Comparison of ENCODE assay signal across 26 cellular contexts in genomic region chr3:110227987-110228386, GRCh38.
"Had no signal": no experiment of that assay in that cellular context is flagged by ENCODE, and none has a peak within 500 bp of the region (broad histone marks: within the 10 kb centered on the region; RNA-seq: fewer than 3 reads in every experiment).

No MANE protein-coding gene starts in this region.

- H3K9me3 Mint-ChIP-seq: activated CD8-positive, alpha-beta T cell treated with anti-CD3 and anti-CD28 coated beads for 36 hours; activated naive CD4-positive, alpha-beta T cell treated with anti-CD3 and anti-CD28 coated beads, Interleukin-2, amount 50 U/mL, for 24 hours; activated T-helper 1 cell treated with anti-CD3 and anti-CD28 coated beads, Interleukin-12 subunit alpha, Interleukin-12 subunit beta, Interleukin-2, Interleukin-4 antibody, amounts not matched to agents 30 ng/mL and 10 ng/mL and 1 ng/mL, durations not matched to agents 14 hours and 24 hours and 36 hours; effector memory CD8-positive, alpha-beta T cell; stimulated activated naive CD8-positive, alpha-beta T cell treated with anti-CD3 and anti-CD28 coated beads, Interleukin-15, amount 100 ng/mL, for 72 hours had no signal

- H3K4me3 Mint-ChIP-seq: activated CD4-positive, alpha-beta T cell treated with anti-CD3 and anti-CD28 coated beads, Interleukin-2, amount 10 ng/mL, durations not matched to agents 7 days and 5 days; activated CD8-positive, alpha-beta memory T cell treated with anti-CD3 and anti-CD28 coated beads, Interleukin-2, amount 10 ng/mL, durations not matched to agents 7 days and 5 days; activated CD8-positive, alpha-beta T cell treated with anti-CD3 and anti-CD28 coated beads for 36 hours; activated naive CD4-positive, alpha-beta T cell treated with anti-CD3 and anti-CD28 coated beads, Interleukin-2, amount 50 U/mL, for 24 hours; activated T-helper 1 cell treated with anti-CD3 and anti-CD28 coated beads, Interleukin-12 subunit alpha, Interleukin-12 subunit beta, Interleukin-2, Interleukin-4 antibody, amounts not matched to agents 30 ng/mL and 10 ng/mL and 1 ng/mL, durations not matched to agents 14 hours and 24 hours and 36 hours; effector memory CD8-positive, alpha-beta T cell; naive B cell; stimulated activated naive CD8-positive, alpha-beta T cell treated with anti-CD3 and anti-CD28 coated beads, Interleukin-15, amount 100 ng/mL, for 72 hours had no signal

- H3K27ac ChIP-seq: ascending aorta, brain microvascular endothelial cell, dorsolateral prefrontal cortex, esophagus muscularis mucosa, lower lobe of right lung, neutrophil, pancreas, psoas muscle, skin epidermis, tibial artery had no signal

- H3K27me3 Mint-ChIP-seq: activated CD4-positive, alpha-beta T cell treated with anti-CD3 and anti-CD28 coated beads, Interleukin-2, amount 10 ng/mL, durations not matched to agents 7 days and 5 days; activated CD8-positive, alpha-beta T cell treated with anti-CD3 and anti-CD28 coated beads for 36 hours; activated naive CD4-positive, alpha-beta T cell treated with anti-CD3 and anti-CD28 coated beads, Interleukin-2, amount 50 U/mL, for 24 hours; effector memory CD8-positive, alpha-beta T cell; naive B cell; stimulated activated naive CD8-positive, alpha-beta T cell treated with anti-CD3 and anti-CD28 coated beads, Interleukin-15, amount 100 ng/mL, for 72 hours had no signal

- DNase-seq: activated CD4-positive, alpha-beta T cell treated with anti-CD3 and anti-CD28 coated beads, Interleukin-2, amount 10 ng/mL, durations not matched to agents 7 days and 5 days; activated CD8-positive, alpha-beta memory T cell treated with anti-CD3 and anti-CD28 coated beads, Interleukin-2, amount 10 ng/mL, durations not matched to agents 7 days and 5 days; activated gamma-delta T cell; activated T-cell treated with anti-CD3 and anti-CD28 coated beads for 4 hours; brain microvascular endothelial cell; caudate nucleus; dorsolateral prefrontal cortex; effector memory CD8-positive, alpha-beta T cell; foreskin fibroblast; left colon; lower lobe of right lung; naive B cell; pancreas; psoas muscle; right cardiac atrium; stimulated activated CD4-positive, alpha-beta T cell treated with anti-CD3 and anti-CD28 coated beads, Interleukin-1b, Interleukin-23, amount 100 ng/mL, for 48 hours; stimulated activated naive CD8-positive, alpha-beta T cell treated with anti-CD3 and anti-CD28 coated beads, Interleukin-15, amount 100 ng/mL, for 72 hours; T-helper 2 cell; tibial artery had no signal

- H3K4me3 ChIP-seq: ascending aorta, dorsolateral prefrontal cortex, esophagus muscularis mucosa, lower lobe of right lung, pancreas, psoas muscle, skin epidermis, tibial artery had no signal

- H3K36me3 ChIP-seq: ascending aorta, brain microvascular endothelial cell, esophagus muscularis mucosa, lower lobe of right lung, neutrophil, pancreas, tibial artery had no signal

- H3K4me1 Mint-ChIP-seq: activated CD4-positive, alpha-beta T cell treated with anti-CD3 and anti-CD28 coated beads, Interleukin-2, amount 10 ng/mL, durations not matched to agents 7 days and 5 days; activated CD8-positive, alpha-beta memory T cell treated with anti-CD3 and anti-CD28 coated beads, Interleukin-2, amount 10 ng/mL, durations not matched to agents 7 days and 5 days; activated naive CD4-positive, alpha-beta T cell treated with anti-CD3 and anti-CD28 coated beads, Interleukin-2, amount 50 U/mL, for 24 hours; naive B cell; stimulated activated naive CD8-positive, alpha-beta T cell treated with anti-CD3 and anti-CD28 coated beads, Interleukin-15, amount 100 ng/mL, for 72 hours had no signal

- H3K27ac Mint-ChIP-seq: activated CD4-positive, alpha-beta T cell treated with anti-CD3 and anti-CD28 coated beads, Interleukin-2, amount 10 ng/mL, durations not matched to agents 7 days and 5 days; activated CD8-positive, alpha-beta memory T cell treated with anti-CD3 and anti-CD28 coated beads, Interleukin-2, amount 10 ng/mL, durations not matched to agents 7 days and 5 days; activated CD8-positive, alpha-beta T cell treated with anti-CD3 and anti-CD28 coated beads for 36 hours; activated naive CD4-positive, alpha-beta T cell treated with anti-CD3 and anti-CD28 coated beads, Interleukin-2, amount 50 U/mL, for 24 hours; activated T-helper 1 cell treated with anti-CD3 and anti-CD28 coated beads, Interleukin-12 subunit alpha, Interleukin-12 subunit beta, Interleukin-2, Interleukin-4 antibody, amounts not matched to agents 30 ng/mL and 10 ng/mL and 1 ng/mL, durations not matched to agents 14 hours and 24 hours and 36 hours; effector memory CD8-positive, alpha-beta T cell; naive B cell; stimulated activated naive CD8-positive, alpha-beta T cell treated with anti-CD3 and anti-CD28 coated beads, Interleukin-15, amount 100 ng/mL, for 72 hours had no signal

- ATAC-seq: activated CD8-positive, alpha-beta memory T cell treated with anti-CD3 and anti-CD28 coated beads, Interleukin-2, amount 10 ng/mL, durations not matched to agents 7 days and 5 days; activated CD8-positive, alpha-beta T cell treated with anti-CD3 and anti-CD28 coated beads for 36 hours; effector memory CD8-positive, alpha-beta T cell; left colon; lower lobe of right lung; pancreas; psoas muscle; right cardiac atrium; stimulated activated naive CD8-positive, alpha-beta T cell treated with anti-CD3 and anti-CD28 coated beads, Interleukin-15, amount 100 ng/mL, for 72 hours had no signal

- H3K4me1 ChIP-seq: ascending aorta, esophagus muscularis mucosa, lower lobe of right lung, pancreas, psoas muscle, tibial artery had no signal

- H3K9me3 ChIP-seq: ascending aorta, esophagus muscularis mucosa, lower lobe of right lung, neutrophil, pancreas, psoas muscle, tibial artery had no signal

- H3K36me3 Mint-ChIP-seq: activated CD8-positive, alpha-beta memory T cell treated with anti-CD3 and anti-CD28 coated beads, Interleukin-2, amount 10 ng/mL, durations not matched to agents 7 days and 5 days; activated naive CD4-positive, alpha-beta T cell treated with anti-CD3 and anti-CD28 coated beads, Interleukin-2, amount 50 U/mL, for 24 hours; naive B cell had no signal

- H3K27me3 ChIP-seq: ascending aorta, brain microvascular endothelial cell, dorsolateral prefrontal cortex, esophagus muscularis mucosa, neutrophil, tibial artery had no signal
